ENCODE assay signal across 24 cellular contexts in the genomic region with DNA sequence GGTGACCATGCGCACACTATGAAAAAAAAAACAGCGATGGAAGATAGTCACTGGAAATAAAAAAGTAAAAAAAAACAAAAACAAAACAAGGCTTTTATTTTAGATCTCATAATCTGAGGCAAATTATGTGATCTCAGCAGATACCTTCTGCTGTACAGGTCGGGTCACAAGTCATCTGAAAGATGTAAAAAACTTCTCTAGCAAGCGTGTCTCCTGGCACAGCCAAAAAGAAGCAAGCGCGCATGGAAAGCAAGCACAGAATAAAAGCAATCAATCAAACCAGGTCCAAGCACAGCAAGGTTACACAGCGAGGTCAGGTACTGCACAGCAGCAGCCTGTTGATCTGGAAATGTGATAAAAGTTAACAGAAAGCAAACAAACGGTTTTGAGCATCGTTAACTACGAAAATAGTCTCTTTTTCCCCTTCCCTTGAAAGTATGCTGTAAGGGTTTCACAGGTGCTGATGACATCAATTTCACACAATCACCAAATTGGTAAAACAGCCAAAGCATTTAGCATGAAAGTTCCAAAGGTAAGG.
"Had no signal": no experiment of that assay in that cellular context is flagged by ENCODE, and none has a peak within 500 bp of the region (broad histone marks: within the 10 kb centered on the region; RNA-seq: fewer than 3 reads in every experiment).

No MANE protein-coding gene starts in this region.

- H3K27me3 ChIP-seq: esophagus squamous epithelium, gastrocnemius medialis, upper lobe of left lung had no signal

- H3K4me1 Mint-ChIP-seq: activated B cell treated with CpG ODN at 0.5 μM for 24 hours; activated CD4-positive, alpha-beta T cell treated with anti-CD3 and anti-CD28 coated beads for 36 hours; activated naive CD8-positive, alpha-beta T cell treated with anti-CD3 and anti-CD28 coated beads, Interleukin-2, amount 10 ng/mL, durations not matched to agents 7 days and 5 days had no signal

- H3K27ac ChIP-seq: esophagus squamous epithelium, gastrocnemius medialis, left ventricle myocardium inferior, upper lobe of left lung had no signal

- H3K27me3 Mint-ChIP-seq: activated B cell treated with CpG ODN at 0.5 μM for 24 hours; activated CD4-positive, alpha-beta T cell treated with anti-CD3 and anti-CD28 coated beads for 36 hours; activated naive CD8-positive, alpha-beta T cell treated with anti-CD3 and anti-CD28 coated beads, Interleukin-2, amount 10 ng/mL, durations not matched to agents 7 days and 5 days; activated T-cell treated with anti-CD3 and anti-CD28 coated beads, Interleukin-2, amount 50 U/mL, for 24 hours had no signal

- ATAC-seq: activated CD4-positive, alpha-beta T cell treated with anti-CD3 and anti-CD28 coated beads for 36 hours; gastrocnemius medialis had no signal

- H3K4me1 ChIP-seq: esophagus squamous epithelium, gastrocnemius medialis, left ventricle myocardium inferior, upper lobe of left lung had no signal

- DNase-seq: activated B cell treated with CpG ODN at 0.5 μM for 24 hours; activated CD4-positive, alpha-beta T cell treated with anti-CD3 and anti-CD28 coated beads for 36 hours; activated CD4-positive, alpha-beta T cell treated with anti-CD3 and anti-CD28 coated beads, Interleukin-2, amount 50 U/mL, for 4 hours; activated CD8-positive, alpha-beta memory T cell treated with anti-CD3 and anti-CD28 coated beads for 24 hours; activated CD8-positive, alpha-beta memory T cell treated with anti-CD3 and anti-CD28 coated beads, Interleukin-2, amount 50 U/mL, for 4 hours; activated naive CD4-positive, alpha-beta T cell treated with anti-CD3 and anti-CD28 coated beads for 36 hours; activated naive CD8-positive, alpha-beta T cell treated with anti-CD3 and anti-CD28 coated beads, Interleukin-2, amount 10 ng/mL, durations not matched to agents 7 days and 5 days; activated T-cell treated with anti-CD3 and anti-CD28 coated beads, Interleukin-2, amount 50 U/mL, for 24 hours; amniotic stem cell; cerebellar nuclear complex; cortex of kidney; endodermal cell; esophagus squamous epithelium; gastrocnemius medialis; head of caudate nucleus; kidney; left ventricle myocardium inferior; retina; stimulated activated CD4-positive, alpha-beta T cell treated with anti-CD3 and anti-CD28 coated beads, Interleukin-4, amount 100 ng/mL, for 1 hour; stimulated activated naive CD4-positive, alpha-beta T cell treated with Interleukin-2 at 50 U/mL for 16 hours; T-helper 9 cell; upper lobe of left lung had no signal

- H3K4me3 ChIP-seq: esophagus squamous epithelium, gastrocnemius medialis, left ventricle myocardium inferior, upper lobe of left lung had no signal

- H3K9me3 Mint-ChIP-seq: activated naive CD4-positive, alpha-beta T cell treated with anti-CD3 and anti-CD28 coated beads for 36 hours; activated T-helper 2 cell treated with anti-CD3 and anti-CD28 coated beads, Interferon-gamma antibody, Interleukin-2, Interleukin-4, amounts not matched to agents 10 μg/mL and 5 μg/mL and 100 μg/mL, durations not matched to agents 14 hours and 24 hours and 36 hours; endodermal cell; mesothelial cell of epicardium had no signal

- H3K27ac Mint-ChIP-seq: activated B cell treated with CpG ODN at 0.5 μM for 24 hours; activated CD4-positive, alpha-beta T cell treated with anti-CD3 and anti-CD28 coated beads for 36 hours; activated naive CD4-positive, alpha-beta T cell treated with anti-CD3 and anti-CD28 coated beads for 36 hours; activated naive CD8-positive, alpha-beta T cell treated with anti-CD3 and anti-CD28 coated beads, Interleukin-2, amount 10 ng/mL, durations not matched to agents 7 days and 5 days; activated T-cell treated with anti-CD3 and anti-CD28 coated beads, Interleukin-2, amount 50 U/mL, for 24 hours; activated T-helper 2 cell treated with anti-CD3 and anti-CD28 coated beads, Interferon-gamma antibody, Interleukin-2, Interleukin-4, amounts not matched to agents 10 μg/mL and 5 μg/mL and 100 μg/mL, durations not matched to agents 14 hours and 24 hours and 36 hours; endodermal cell; mesothelial cell of epicardium had no signal

- H3K9me3 ChIP-seq: esophagus squamous epithelium, gastrocnemius medialis, left ventricle myocardium inferior, upper lobe of left lung had no signal

- H3K36me3 Mint-ChIP-seq: activated naive CD8-positive, alpha-beta T cell treated with anti-CD3 and anti-CD28 coated beads, Interleukin-2, amount 10 ng/mL, durations not matched to agents 7 days and 5 days had no signal

- H3K4me3 Mint-ChIP-seq: activated B cell treated with CpG ODN at 0.5 μM for 24 hours; activated CD4-positive, alpha-beta T cell treated with anti-CD3 and anti-CD28 coated beads for 36 hours; activated naive CD4-positive, alpha-beta T cell treated with anti-CD3 and anti-CD28 coated beads for 36 hours; activated naive CD8-positive, alpha-beta T cell treated with anti-CD3 and anti-CD28 coated beads, Interleukin-2, amount 10 ng/mL, durations not matched to agents 7 days and 5 days; activated T-cell treated with anti-CD3 and anti-CD28 coated beads, Interleukin-2, amount 50 U/mL, for 24 hours; endodermal cell; mesothelial cell of epicardium had no signal

- H3K36me3 ChIP-seq: gastrocnemius medialis had no signal
